ENCODE assay signal across 1 cellular context in genomic region chr2:25131567-25132295, GRCh38.
TF ChIP-seq lines count a peak whose summit lies in the region.

No MANE protein-coding gene starts in this region.

TF ChIP-seq in H1, 55 proteins besides CTCF, POLR2A, EP300 and RAD21 (continued from another document):
- TF ChIP-seq RBBP5 (IDR thresholded peaks at IDR 0.05; ENCODE audit: borderline replicate concordance, low read depth, low read length) (no peak), HDAC6 (IDR thresholded peaks at IDR 0.05; ENCODE audit: low read depth, low read length) (no peak), SRF (IDR thresholded peaks at IDR 0.05; ENCODE audit: low read depth, low read length) (no peak), EGR1 (IDR thresholded peaks at IDR 0.05; ENCODE audit: borderline replicate concordance, low read depth, low read length) (no peak), TAF1 (IDR thresholded peaks at IDR 0.05; ENCODE audit: low read depth, low read length) (0 out of 2 replicates have a peak, but pooled peaks have one; percentile 9), POU5F1 (IDR thresholded peaks at IDR 0.05; ENCODE audit: low read depth, low read length) (no peak), EZH2 (IDR thresholded peaks at IDR 0.05; ENCODE audit: low read depth, low read length, severe bottlenecking) (peak; percentile 23), E2F6 (IDR thresholded peaks at IDR 0.05) (peak; percentile 67), TAF7 (optimal IDR thresholded peaks at IDR 0.05; ENCODE audit: borderline replicate concordance, low read depth, low read length) (no peak), GTF2F1 (IDR thresholded peaks at IDR 0.05; ENCODE audit: borderline replicate concordance, low read depth, low read length) (no peak), SIN3A (conservative IDR thresholded peaks at IDR 0.05 in 1 of 2, IDR thresholded peaks at IDR 0.05 in 1 of 2; ENCODE audit: low read depth in 1 of 2, low read length in 2 of 2) (no peak; a peak in 1 of 4 replicates), KDM1A (IDR thresholded peaks at IDR 0.05; ENCODE audit: borderline replicate concordance, low read length) (no peak), CBX8 (IDR thresholded peaks at IDR 0.05; ENCODE audit: borderline replicate concordance, low read depth, low read length) (no peak), BACH1 (IDR thresholded peaks at IDR 0.05; ENCODE audit: low read length) (no peak), TEAD4 (IDR thresholded peaks at IDR 0.05; ENCODE audit: low read depth, low read length) (no peak), KDM4A (IDR thresholded peaks at IDR 0.05; ENCODE audit: low read depth, low read length, severe bottlenecking) (peak; percentile 34), SUZ12 (IDR thresholded peaks at IDR 0.05; ENCODE audit: low read length) (0 out of 2 replicates have a peak, but pooled peaks have one; percentile 45), JUN (IDR thresholded peaks at IDR 0.05; ENCODE audit: low read depth, low read length) (no peak), ZNF274 (IDR thresholded peaks at IDR 0.05; ENCODE audit: borderline replicate concordance, extremely low read depth, low read length) (no peak), KDM5A (IDR thresholded peaks at IDR 0.05; ENCODE audit: low read length) (no peak), SAP30 (IDR thresholded peaks at IDR 0.05; ENCODE audit: insufficient read depth, insufficient replicate concordance, low read length) (no peak), CHD1 (IDR thresholded peaks at IDR 0.05; ENCODE audit: low read depth, low read length) (no peak), MAFK (IDR thresholded peaks at IDR 0.05; ENCODE audit: low read depth, low read length) (no peak), CBX5 (IDR thresholded peaks at IDR 0.05; ENCODE audit: low read depth, low read length) (no peak), RNF2 (IDR thresholded peaks at IDR 0.05; ENCODE audit: borderline replicate concordance, low read depth, low read length, missing control alignments, poor library complexity, severe bottlenecking) (no peak), CREB1 (IDR thresholded peaks at IDR 0.05) (no peak), MAX (IDR thresholded peaks at IDR 0.05) (peak; percentile 83), CEBPB (IDR thresholded peaks at IDR 0.05; ENCODE audit: low read depth, low read length) (no peak), BRCA1 (IDR thresholded peaks at IDR 0.05; ENCODE audit: low read depth, low read length) (no peak), TCF12 (IDR thresholded peaks at IDR 0.05; ENCODE audit: low read depth, low read length) (no peak)
